Comparison of ENCODE assay signal across 1 cellular context in the genomic region with DNA sequence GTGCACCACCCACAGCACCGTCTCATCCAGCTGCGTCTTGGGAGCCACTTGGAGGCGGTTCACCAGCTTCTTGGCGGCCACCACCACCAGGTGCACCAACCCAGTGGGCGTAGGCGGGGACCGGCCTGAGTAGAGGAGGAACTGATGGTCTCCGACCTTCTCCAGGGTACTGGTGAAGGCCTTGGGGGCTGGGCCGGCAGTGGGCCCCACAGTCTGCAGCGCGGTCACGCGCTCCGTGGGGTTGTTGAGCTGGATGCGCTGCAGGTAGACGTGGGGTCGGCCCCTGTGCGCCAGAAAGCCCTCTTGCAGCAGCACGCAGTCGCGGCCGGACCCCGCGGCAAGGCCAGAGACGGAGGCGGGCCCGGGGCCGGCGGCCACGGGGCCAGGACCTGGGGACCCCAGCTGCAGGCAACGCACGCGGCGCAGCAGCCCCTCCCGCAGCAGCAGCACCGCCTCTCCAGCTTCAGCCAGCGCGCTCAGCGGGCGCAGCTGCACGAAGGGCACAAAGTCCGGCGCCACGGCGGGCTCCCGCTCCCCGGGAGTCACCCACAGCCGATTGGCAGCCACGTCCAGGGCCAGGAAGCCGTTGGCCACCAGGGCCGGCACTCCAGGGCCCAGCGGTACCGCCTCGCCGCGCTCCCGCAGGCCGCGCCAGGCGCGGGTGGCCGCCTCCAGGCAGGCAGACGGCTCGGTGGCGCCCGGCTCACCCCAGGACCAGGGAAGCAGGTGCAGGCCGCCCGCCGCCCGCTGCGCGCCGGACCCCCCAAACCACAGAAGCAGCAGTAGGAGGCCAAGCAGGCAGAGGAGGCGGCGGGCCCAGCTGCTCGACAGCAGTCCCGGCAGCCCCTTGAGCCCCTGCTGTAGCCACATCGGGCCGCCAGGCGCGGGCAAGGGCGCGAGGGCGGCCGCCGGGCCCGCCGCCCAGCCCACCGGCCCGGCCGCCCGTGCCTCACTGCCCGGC.
TF ChIP-seq lines count a peak whose summit lies in the region.

No MANE protein-coding gene starts in this region.

TF ChIP-seq in HepG2, 621 proteins besides CTCF, POLR2A, EP300 and RAD21 (continued from another document and continues in another):
- TF ChIP-seq ATF2 (CRISPR knock-in tag; IDR thresholded peaks at IDR 0.05), result peak; percentile 36; the same call in 1 of the 2 replicates
- TF ChIP-seq SKI (IDR thresholded peaks at IDR 0.05; ENCODE audit: partially characterized antibody), result peak; percentile 48
- TF ChIP-seq, protein P1, sequence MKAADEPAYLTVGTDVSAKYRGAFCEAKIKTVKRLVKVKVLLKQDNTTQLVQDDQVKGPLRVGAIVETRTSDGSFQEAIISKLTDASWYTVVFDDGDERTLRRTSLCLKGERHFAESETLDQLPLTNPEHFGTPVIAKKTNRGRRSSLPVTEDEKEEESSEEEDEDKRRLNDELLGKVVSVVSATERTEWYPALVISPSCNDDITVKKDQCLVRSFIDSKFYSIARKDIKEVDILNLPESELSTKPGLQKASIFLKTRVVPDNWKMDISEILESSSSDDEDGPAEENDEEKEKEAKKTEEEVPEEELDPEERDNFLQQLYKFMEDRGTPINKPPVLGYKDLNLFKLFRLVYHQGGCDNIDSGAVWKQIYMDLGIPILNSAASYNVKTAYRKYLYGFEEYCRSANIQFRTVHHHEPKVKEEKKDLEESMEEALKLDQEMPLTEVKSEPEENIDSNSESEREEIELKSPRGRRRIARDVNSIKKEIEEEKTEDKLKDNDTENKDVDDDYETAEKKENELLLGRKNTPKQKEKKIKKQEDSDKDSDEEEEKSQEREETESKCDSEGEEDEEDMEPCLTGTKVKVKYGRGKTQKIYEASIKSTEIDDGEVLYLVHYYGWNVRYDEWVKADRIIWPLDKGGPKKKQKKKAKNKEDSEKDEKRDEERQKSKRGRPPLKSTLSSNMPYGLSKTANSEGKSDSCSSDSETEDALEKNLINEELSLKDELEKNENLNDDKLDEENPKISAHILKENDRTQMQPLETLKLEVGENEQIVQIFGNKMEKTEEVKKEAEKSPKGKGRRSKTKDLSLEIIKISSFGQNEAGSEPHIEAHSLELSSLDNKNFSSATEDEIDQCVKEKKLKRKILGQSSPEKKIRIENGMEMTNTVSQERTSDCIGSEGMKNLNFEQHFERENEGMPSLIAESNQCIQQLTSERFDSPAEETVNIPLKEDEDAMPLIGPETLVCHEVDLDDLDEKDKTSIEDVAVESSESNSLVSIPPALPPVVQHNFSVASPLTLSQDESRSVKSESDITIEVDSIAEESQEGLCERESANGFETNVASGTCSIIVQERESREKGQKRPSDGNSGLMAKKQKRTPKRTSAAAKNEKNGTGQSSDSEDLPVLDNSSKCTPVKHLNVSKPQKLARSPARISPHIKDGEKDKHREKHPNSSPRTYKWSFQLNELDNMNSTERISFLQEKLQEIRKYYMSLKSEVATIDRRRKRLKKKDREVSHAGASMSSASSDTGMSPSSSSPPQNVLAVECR (CRISPR knock-in tag; IDR thresholded peaks at IDR 0.05; ENCODE audit: borderline replicate concordance), result peak; percentile 42; the same call in 1 of the 2 replicates
- peak; percentile 20 for TF ChIP-seq STAG1 (CRISPR knock-in tag; IDR thresholded peaks at IDR 0.05)
- TF ChIP-seq E2F2 (CRISPR knock-in tag; IDR thresholded peaks at IDR 0.05; ENCODE audit: borderline replicate concordance), result peak; percentile 27; the same call in 1 of the 2 replicates
- peak; percentile 48 for TF ChIP-seq ARNT2 (CRISPR knock-in tag; IDR thresholded peaks at IDR 0.05; ENCODE audit: low read depth)
- peak; percentile 49; the same call in 1 of the 2 replicates for TF ChIP-seq BORCS8-MEF2B (CRISPR knock-in tag; IDR thresholded peaks at IDR 0.05)
- TF ChIP-seq KMT2A (CRISPR knock-in tag; IDR thresholded peaks at IDR 0.05), result peak; percentile 85
- 0 out of 2 replicates have a peak, but pooled peaks have one; percentile 61 for TF ChIP-seq HNRNPL (IDR thresholded peaks at IDR 0.05; ENCODE audit: low read depth, low read length)
- 0 out of 2 replicates have a peak, but pooled peaks have one; percentile 12 for TF ChIP-seq GATAD1 (CRISPR knock-in tag; IDR thresholded peaks at IDR 0.05)
- peak; percentile 36; the same call in 1 of the 2 replicates for TF ChIP-seq PHF8 (CRISPR knock-in tag; IDR thresholded peaks at IDR 0.05)
- TF ChIP-seq ZNF616 (CRISPR knock-in tag; IDR thresholded peaks at IDR 0.05; ENCODE audit: low read depth), result 0 out of 2 replicates have a peak, but pooled peaks have one; percentile 36
- peak; percentile 78; the same call in 1 of the 2 replicates for TF ChIP-seq ZNF160 (CRISPR knock-in tag; IDR thresholded peaks at IDR 0.05)
- TF ChIP-seq KAT7 (CRISPR knock-in tag; IDR thresholded peaks at IDR 0.05; ENCODE audit: borderline replicate concordance), result peak; percentile 80; the same call in 1 of the 2 replicates
- peak; percentile 62; the same call in 1 of the 3 replicates for TF ChIP-seq MXI1 (IDR thresholded peaks at IDR 0.05; ENCODE audit: borderline replicate concordance, low read depth, low read length)
- TF ChIP-seq MED1 (CRISPR knock-in tag; IDR thresholded peaks at IDR 0.05), result peak; percentile 38; the same call in 1 of the 2 replicates
- 0 out of 2 replicates have a peak, but pooled peaks have one; percentile 49 for TF ChIP-seq ZNF446 (CRISPR knock-in tag; IDR thresholded peaks at IDR 0.05)
- TF ChIP-seq HNRNPLL (IDR thresholded peaks at IDR 0.05; ENCODE audit: low read depth, low read length, poor library complexity, severe bottlenecking), result peak; percentile 72
- TF ChIP-seq SALL1 (CRISPR knock-in tag; IDR thresholded peaks at IDR 0.05), result peak; percentile 43; the same call in 1 of the 2 replicates
- TF ChIP-seq HOXD1 (CRISPR knock-in tag; IDR thresholded peaks at IDR 0.05), result 0 out of 2 replicates have a peak, but pooled peaks have one; percentile 26
- 0 out of 2 replicates have a peak, but pooled peaks have one; percentile 34 for TF ChIP-seq NFAT5 (CRISPR knock-in tag; IDR thresholded peaks at IDR 0.05)
- peak; percentile 48; the same call in 1 of the 2 replicates for TF ChIP-seq CBFB (CRISPR knock-in tag; IDR thresholded peaks at IDR 0.05)
- peak; percentile 73; the same call in 1 of the 2 replicates for TF ChIP-seq TFDP1 (CRISPR knock-in tag; IDR thresholded peaks at IDR 0.05; ENCODE audit: borderline replicate concordance)
- peak; percentile 42; the same call in 1 of the 2 replicates for TF ChIP-seq NFYB (CRISPR knock-in tag; IDR thresholded peaks at IDR 0.05)
- peak; percentile 92 for TF ChIP-seq ZFX (CRISPR knock-in tag; IDR thresholded peaks at IDR 0.05; ENCODE audit: low read depth)
- TF ChIP-seq, protein P2, sequence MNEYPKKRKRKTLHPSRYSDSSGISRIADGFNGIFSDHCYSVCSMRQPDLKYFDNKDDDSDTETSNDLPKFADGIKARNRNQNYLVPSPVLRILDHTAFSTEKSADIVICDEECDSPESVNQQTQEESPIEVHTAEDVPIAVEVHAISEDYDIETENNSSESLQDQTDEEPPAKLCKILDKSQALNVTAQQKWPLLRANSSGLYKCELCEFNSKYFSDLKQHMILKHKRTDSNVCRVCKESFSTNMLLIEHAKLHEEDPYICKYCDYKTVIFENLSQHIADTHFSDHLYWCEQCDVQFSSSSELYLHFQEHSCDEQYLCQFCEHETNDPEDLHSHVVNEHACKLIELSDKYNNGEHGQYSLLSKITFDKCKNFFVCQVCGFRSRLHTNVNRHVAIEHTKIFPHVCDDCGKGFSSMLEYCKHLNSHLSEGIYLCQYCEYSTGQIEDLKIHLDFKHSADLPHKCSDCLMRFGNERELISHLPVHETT (CRISPR knock-in tag; conservative IDR thresholded peaks at IDR 0.05), result peak; percentile 51; the same call in 1 of the 2 replicates
- TF ChIP-seq E2F1 (CRISPR knock-in tag; IDR thresholded peaks at IDR 0.05), result peak; percentile 72; the same call in 1 of the 2 replicates
- peak; percentile 61; the same call in 1 of the 2 replicates for TF ChIP-seq MEIS2 (CRISPR knock-in tag; IDR thresholded peaks at IDR 0.05)
- peak; percentile 92 for TF ChIP-seq YEATS4 (CRISPR knock-in tag; IDR thresholded peaks at IDR 0.05; ENCODE audit: borderline replicate concordance)
- TF ChIP-seq RBFOX2 (IDR thresholded peaks at IDR 0.05; ENCODE audit: low read depth, low read length), result peak; percentile 76
- TF ChIP-seq ZFYVE20 (CRISPR knock-in tag; IDR thresholded peaks at IDR 0.05; ENCODE audit: borderline replicate concordance, low read depth), result 0 out of 2 replicates have a peak, but pooled peaks have one; percentile 30
- peak; percentile 47; the same call in 1 of the 2 replicates for TF ChIP-seq ZNF263 (CRISPR knock-in tag; IDR thresholded peaks at IDR 0.05)
- TF ChIP-seq ERF (CRISPR knock-in tag; IDR thresholded peaks at IDR 0.05), result peak; percentile 68
- peak; percentile 62 for TF ChIP-seq IKZF4 (CRISPR knock-in tag; IDR thresholded peaks at IDR 0.05; ENCODE audit: borderline replicate concordance, low read depth, not compliant biosample characterization)
- TF ChIP-seq ZNF564 (CRISPR knock-in tag; IDR thresholded peaks at IDR 0.05), result peak; percentile 48; the same call in 1 of the 2 replicates
- TF ChIP-seq ATF7-NPFF (CRISPR knock-in tag; IDR thresholded peaks at IDR 0.05; ENCODE audit: low read depth), result peak; percentile 59; the same call in 1 of the 2 replicates
- TF ChIP-seq BCL3 (CRISPR knock-in tag; IDR thresholded peaks at IDR 0.05), result peak; percentile 81; the same call in 1 of the 2 replicates
